Comparison of ENCODE assay signal across 10 cellular contexts in the genomic region with DNA sequence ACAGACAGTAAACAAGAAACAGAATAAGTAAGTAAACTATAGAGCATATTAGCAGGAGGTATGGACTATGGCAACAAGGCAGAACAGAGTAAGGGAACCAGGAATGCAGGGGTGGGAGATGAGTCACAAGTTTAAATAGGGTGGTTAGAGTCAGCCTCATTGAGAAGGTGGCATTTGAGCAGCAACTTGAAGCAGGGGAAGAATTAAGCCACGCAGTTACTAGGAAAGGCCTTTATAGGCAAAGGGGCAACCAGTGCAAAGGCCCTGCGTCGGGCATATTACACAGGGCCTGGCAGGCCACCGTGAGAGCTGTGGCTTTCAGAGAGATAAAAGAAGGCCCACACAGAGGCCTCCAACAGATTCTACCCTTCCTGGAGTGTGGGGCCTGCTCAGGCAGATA.
A peak's percentile ranks its signal among the peaks of the same experiment; 100 is the strongest.
DNase-seq lines count a peak whose midpoint lies in the region; ATAC-seq, FAIRE-seq and TF ChIP-seq lines count a peak whose summit lies in the region.
"Had no signal": no experiment of that assay in that cellular context is flagged by ENCODE, and none has a peak within 500 bp of the region (broad histone marks: within the 10 kb centered on the region; RNA-seq: fewer than 3 reads in every experiment).

No MANE protein-coding gene starts in this region.

- DNase-seq in ELR (ENCODE audit: low read depth) (peak; percentile 83), RWPE1 (ENCODE audit: low spot score) (peak; percentile 81), bronchial epithelial cell (ENCODE audit: low read depth) (peak; percentile 84), renal cortical epithelial cell (ENCODE audit: low read depth) (peak; percentile 91), OCI-LY7 (ENCODE audit: low spot score) (no peak), neural progenitor cell (ENCODE audit: low spot score) (no peak)
- DNase-seq: natural killer cell had no signal

- no peaks in the 10 kb centered on the region for H3K27me3 ChIP-seq in bronchial epithelial cell (ENCODE audit: control insufficient read depth, insufficient read depth, low read length)
- H3K27me3 ChIP-seq in neural progenitor cell = no peaks in the 10 kb centered on the region

- no peak overlapping the region for H3K4me3 ChIP-seq in bronchial epithelial cell (ENCODE audit: low read depth, low read length)
- no peak overlapping the region for H3K4me3 ChIP-seq in OCI-LY7 (ENCODE audit: low read depth, low read length, poor library complexity, severe bottlenecking)
- no peak overlapping the region for H3K4me3 ChIP-seq in neural progenitor cell

- CTCF ChIA-PET in RWPE1 (lab: Yijun Ruan, JAX) = no interaction called here
- CTCF ChIA-PET in OCI-LY7 (lab: Charles Lee; ENCODE audit: unreplicated experiment) = no interaction called here

- no peak for ATAC-seq in GM18867 (IDR thresholded peaks at IDR 0.05; ENCODE audit: unreplicated experiment)
- no peak for ATAC-seq in GM21367 (IDR thresholded peaks at IDR 0.05; ENCODE audit: unreplicated experiment)
- ATAC-seq: natural killer cell had no signal

- H3K9me2 ChIP-seq in OCI-LY7 (ENCODE audit: insufficient read depth, low read length) = no peaks in the 10 kb centered on the region

- no peaks in the 10 kb centered on the region for H3K36me3 Mint-ChIP-seq in neural progenitor cell
- H3K36me3 Mint-ChIP-seq: natural killer cell had no signal

- H3F3A ChIP-seq in neural progenitor cell (ENCODE audit: low read depth) = no peaks in the 10 kb centered on the region

- H3K79me2 ChIP-seq in OCI-LY7 (ENCODE audit: insufficient read depth, low read depth, low read length) (no peaks in the 10 kb centered on the region), neural progenitor cell (ENCODE audit: low read depth) (no peaks in the 10 kb centered on the region)

- no peaks in the 10 kb centered on the region for H3K9me3 ChIP-seq in OCI-LY7 (ENCODE audit: low read length)
- no peaks in the 10 kb centered on the region for H3K9me3 ChIP-seq in neural progenitor cell (ENCODE audit: low read depth)

- BruUV-seq in OCI-LY7 (replicated peaks; lab: Mats Ljungman, UMichigan) = no TSS peak

- H3K4me1 ChIP-seq in OCI-LY7 (ENCODE audit: insufficient read depth, low read length, poor library complexity, severe bottlenecking) = peaks cover 59% of the 10 kb centered on the region
- peaks cover 15% of the 10 kb centered on the region for H3K4me1 ChIP-seq in neural progenitor cell

- no peaks in the 10 kb centered on the region for H3K9me3 Mint-ChIP-seq in neural progenitor cell
- H3K9me3 Mint-ChIP-seq: natural killer cell had no signal

- POLR2A ChIA-PET in RWPE1 (lab: Yijun Ruan, JAX; ENCODE audit: low non-redundant PET) = no interaction called here
- POLR2A ChIA-PET in OCI-LY7 (lab: Charles Lee) = interaction anchor here (0.7 kb wide), 1 partner anchor 527 kb away, joined by 3 read pairs; no protein-coding TSS in a partner anchor

- H3K4me3 Mint-ChIP-seq in neural progenitor cell = no peak overlapping the region
- H3K4me3 Mint-ChIP-seq: natural killer cell had no signal

- H3K27me3 Mint-ChIP-seq in neural progenitor cell (ENCODE audit: insufficient read depth, low read depth) = peaks cover 2% of the 10 kb centered on the region

- H2AFZ ChIP-seq in OCI-LY7 (ENCODE audit: low read length) (no peak overlapping the region), neural progenitor cell (replicated peaks) (no peak overlapping the region)

- H3K4me1 Mint-ChIP-seq in neural progenitor cell = peaks cover 38% of the 10 kb centered on the region

- intact Hi-C loops in OCI-LY7 (cut with micrococcal nuclease; ENCODE audit: unreplicated experiment) = no loop called here

- H3K9ac ChIP-seq in neural progenitor cell = no peak overlapping the region

- no peak overlapping the region for H3K4me2 ChIP-seq in OCI-LY7 (ENCODE audit: low read length)
- no peak overlapping the region for H3K4me2 ChIP-seq in neural progenitor cell

- no peak for FAIRE-seq in bronchial epithelial cell (lab: Jason Lieb, UNC)
- FAIRE-seq: HTR-8/SVneo had no signal

- no peak overlapping the region for H3K27ac Mint-ChIP-seq in neural progenitor cell

- H3K27ac ChIP-seq in RWPE1 = peak overlapping the region; percentile 28; the same call in 1 of the 2 replicates
- H3K27ac ChIP-seq in OCI-LY7 (ENCODE audit: low read depth, low read length, poor library complexity, severe bottlenecking) = no peak overlapping the region
- H3K27ac ChIP-seq in neural progenitor cell = no peak overlapping the region

- H3K36me3 ChIP-seq in bronchial epithelial cell (ENCODE audit: control insufficient read depth, insufficient read depth, low read length) = no peaks in the 10 kb centered on the region
- no peaks in the 10 kb centered on the region for H3K36me3 ChIP-seq in OCI-LY7 (ENCODE audit: insufficient read depth, low read length)
- no peaks in the 10 kb centered on the region for H3K36me3 ChIP-seq in neural progenitor cell

- TF ChIP-seq CTCF in RWPE1 (conservative IDR thresholded peaks at IDR 0.05; ENCODE audit: low read depth) (no peak), bronchial epithelial cell (IDR thresholded peaks at IDR 0.05; ENCODE audit: insufficient read depth, low read length, severe bottlenecking) (no peak), OCI-LY7 (conservative IDR thresholded peaks at IDR 0.05; ENCODE audit: low read length) (no peak), neural progenitor cell (IDR thresholded peaks at IDR 0.05) (no peak)

- H4K20me1 ChIP-seq in OCI-LY7 (ENCODE audit: insufficient read depth, low read length) (no peaks in the 10 kb centered on the region), neural progenitor cell (ENCODE audit: low read depth) (no peaks in the 10 kb centered on the region)

Comparison
In these comparisons a context has a peak if more than half of its experiments do, and no peak if none do; other contexts are left out.
1. DNase-seq: peak in ELR (single experiment), RWPE1 (single experiment), bronchial epithelial cell (single experiment) and renal cortical epithelial cell (single experiment); none in OCI-LY7 (single experiment) and neural progenitor cell (single experiment).